ENCODE assay signal across 24 cellular contexts in genomic region chr5:147286296-147286695, GRCh38. TPM values are rescaled to one million over a fixed set of nuclear protein-coding genes. Genes with fewer than 3 reads are reported as not detected.
"Had no signal": no experiment of that assay in that cellular context is flagged by ENCODE, and none has a peak within 500 bp of the region (broad histone marks: within the 10 kb centered on the region; RNA-seq: fewer than 3 reads in every experiment).

No MANE protein-coding gene starts in this region.

- H3K27ac ChIP-seq: dorsolateral prefrontal cortex, foreskin keratinocyte, gastroesophageal sphincter, heart left ventricle, hepatocyte, neural progenitor cell, prostate gland, right atrium auricular region, spleen, transverse colon, upper lobe of right lung, uterus had no signal

- FAIRE-seq: colon, kidney had no signal

- H3K36me3 Mint-ChIP-seq: memory B cell; natural killer cell; neural progenitor cell; stimulated activated memory B cell treated with anti-CD40 and anti-IgM and Interleukin-4, amounts not matched to agents 10 μg/mL and 1 μg/mL and 100 μg/mL, for 72 hours had no signal

- H2AFZ ChIP-seq: hepatocyte, neural progenitor cell had no signal

- H3K4me3 Mint-ChIP-seq: memory B cell; natural killer cell; neural progenitor cell; stimulated activated memory B cell treated with anti-CD40 and anti-IgM and Interleukin-4, amounts not matched to agents 10 μg/mL and 1 μg/mL and 100 μg/mL, for 72 hours had no signal

- H3K4me1 ChIP-seq: foreskin keratinocyte, gastroesophageal sphincter, prostate gland, right atrium auricular region, spleen, transverse colon, upper lobe of right lung, uterus had no signal

- H3K9me3 ChIP-seq: gastroesophageal sphincter, prostate gland, transverse colon, upper lobe of right lung, uterus had no signal

- H3K79me2 ChIP-seq: hepatocyte had no signal

- H3K36me3 ChIP-seq: gastroesophageal sphincter, heart left ventricle, prostate gland, right atrium auricular region, spleen, transverse colon, upper lobe of right lung, uterus had no signal

- H3K4me2 ChIP-seq: hepatocyte, neural progenitor cell had no signal

- DNase-seq: dorsolateral prefrontal cortex; effector CD4-positive, alpha-beta T cell; foreskin keratinocyte; heart left ventricle; kidney; natural killer cell; spleen; stimulated activated CD4-positive, alpha-beta T cell treated with anti-CD3 and anti-CD28 coated beads, Interleukin-4, amount 100 ng/mL, for 4 hours; stimulated activated naive CD8-positive, alpha-beta T cell treated with anti-CD3 and anti-CD28 coated beads, Interleukin-15, Interleukin-2, amounts not matched to agents 100 U/mL and 50 U/mL, for 24 hours; transverse colon; upper lobe of right lung; uterus had no signal

- H3K27ac Mint-ChIP-seq: memory B cell; natural killer cell; neural progenitor cell; stimulated activated memory B cell treated with anti-CD40 and anti-IgM and Interleukin-4, amounts not matched to agents 10 μg/mL and 1 μg/mL and 100 μg/mL, for 72 hours had no signal

- ATAC-seq: foreskin keratinocyte; gastroesophageal sphincter; heart left ventricle; left lobe of liver; natural killer cell; sciatic nerve; stimulated activated memory B cell treated with anti-CD40 and anti-IgM and Interleukin-4, amounts not matched to agents 10 μg/mL and 1 μg/mL and 100 μg/mL, for 72 hours; stimulated activated naive CD8-positive, alpha-beta T cell treated with anti-CD3 and anti-CD28 coated beads, Interleukin-15, Interleukin-2, amounts not matched to agents 100 U/mL and 50 U/mL, for 24 hours; upper lobe of right lung had no signal

- H3K27me3 ChIP-seq: dorsolateral prefrontal cortex, foreskin keratinocyte, gastroesophageal sphincter, heart left ventricle, hepatocyte, neural progenitor cell, right atrium auricular region, spleen, transverse colon, upper lobe of right lung, uterus had no signal

- H3K4me1 Mint-ChIP-seq: memory B cell; natural killer cell; stimulated activated memory B cell treated with anti-CD40 and anti-IgM and Interleukin-4, amounts not matched to agents 10 μg/mL and 1 μg/mL and 100 μg/mL, for 72 hours had no signal

- H3K27me3 Mint-ChIP-seq: memory B cell; stimulated activated memory B cell treated with anti-CD40 and anti-IgM and Interleukin-4, amounts not matched to agents 10 μg/mL and 1 μg/mL and 100 μg/mL, for 72 hours had no signal

- H3K4me3 ChIP-seq: dorsolateral prefrontal cortex, gastroesophageal sphincter, heart left ventricle, hepatocyte, lung, neural progenitor cell, prostate gland, right atrium auricular region, spleen, transverse colon, upper lobe of right lung, uterus had no signal

RNA-seq across cellular contexts. Expression of gene STK32A, which starts 51.5 kb away (rescaled TPM):
- total RNA-seq: mononuclear cell, natural killer cell had no signal
